Comparison of ENCODE assay signal across 16 cellular contexts in the genomic region with DNA sequence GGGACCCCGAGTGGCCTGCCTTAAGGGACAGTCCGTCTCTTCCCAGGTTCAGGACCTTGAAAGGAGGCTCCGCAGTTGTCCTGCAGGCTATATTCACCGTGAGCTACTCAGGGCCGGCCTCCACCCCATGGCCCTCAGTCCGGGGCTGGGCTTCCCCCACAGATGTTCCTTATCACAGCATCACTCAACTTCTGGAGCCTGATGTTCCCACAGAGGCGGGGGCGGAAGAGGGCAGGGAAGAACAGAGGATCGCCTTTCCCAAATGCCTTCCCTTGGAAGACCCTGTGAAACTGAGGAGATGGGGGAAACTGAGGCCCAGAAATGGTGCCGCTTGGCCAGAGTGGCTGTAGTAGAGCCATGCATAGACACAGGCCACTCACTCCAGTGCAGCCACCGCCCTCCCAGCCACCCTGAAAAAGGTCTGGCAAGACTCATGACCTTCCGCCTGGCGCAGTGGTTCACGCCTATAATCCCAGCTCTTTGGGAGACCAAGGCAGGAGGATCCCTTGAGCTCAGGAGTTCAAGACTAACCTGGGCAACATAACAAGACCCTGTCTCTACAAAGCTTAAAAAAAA. TPM values are rescaled to one million over a fixed set of nuclear protein-coding genes. Genes with fewer than 3 reads are reported as not detected.
DNase-seq lines count a peak whose midpoint lies in the region; ATAC-seq and TF ChIP-seq lines count a peak whose summit lies in the region.
"Had no signal": no experiment of that assay in that cellular context is flagged by ENCODE, and none has a peak within 500 bp of the region (broad histone marks: within the 10 kb centered on the region; RNA-seq: fewer than 3 reads in every experiment).

No MANE protein-coding gene starts in this region.

- no peak overlapping the region for H3K4me2 ChIP-seq in hepatocyte
- H3K4me2 ChIP-seq: KMS-11 had no signal

- H3K4me1 ChIP-seq in esophagus muscularis mucosa (peaks cover 0 to 15% (median 5%) of the 10 kb centered on the region in 4 donors), hepatocyte (ENCODE audit: insufficient read depth) (peaks cover 4% of the 10 kb centered on the region), upper lobe of left lung (peaks cover 0 to 7% (median 0%) of the 10 kb centered on the region in 4 donors)

- 75% methylated on average over 12 of the region's 14 CpGs for WGBS in esophagus muscularis mucosa
- WGBS in hepatocyte (ENCODE audit: low lambda C conversion rate, missing lambda C conversion rate): 82% methylated on average over 14 of the region's 14 CpGs
- 83 to 84% methylated on average over 14 of the region's 14 CpGs for WGBS in upper lobe of left lung, 2 donors

- no peaks in the 10 kb centered on the region for H4K20me1 ChIP-seq in hepatocyte (ENCODE audit: insufficient read depth, poor library complexity, severe bottlenecking)

- H3K4me3 ChIP-seq in esophagus muscularis mucosa (no peak overlapping the region), hepatocyte (no peak overlapping the region), upper lobe of left lung (no peak overlapping the region)
- H3K4me3 ChIP-seq: GM23248 had no signal

- TF ChIP-seq CTCF in esophagus muscularis mucosa (IDR thresholded peaks at IDR 0.05) (no peak), hepatocyte (IDR thresholded peaks at IDR 0.05; ENCODE audit: poor library complexity) (no peak), upper lobe of left lung (IDR thresholded peaks at IDR 0.05) (no peak)

- no peaks in the 10 kb centered on the region for H3K79me2 ChIP-seq in hepatocyte

- no peak for TF ChIP-seq POLR2A in esophagus muscularis mucosa (IDR thresholded peaks at IDR 0.05; ENCODE audit: low read depth)
- no peak for TF ChIP-seq POLR2A in upper lobe of left lung (IDR thresholded peaks at IDR 0.05)

- TF ChIP-seq EP300 in esophagus muscularis mucosa (IDR thresholded peaks at IDR 0.05) (no peak), upper lobe of left lung (IDR thresholded peaks at IDR 0.05) (peak in 2 of 4 donors; percentile 56 to 81)

- intact Hi-C loops in Right ventricle myocardium superior (cut with DNase I) (no loop called here), cardiac septum (cut with DNase I) (no loop called here), esophagus muscularis mucosa (cut with DNase I) (no loop called here)

- no peak overlapping the region for H3K27ac ChIP-seq in esophagus muscularis mucosa (replicated peaks in 1 of 4)
- H3K27ac ChIP-seq in hepatocyte: no peak overlapping the region
- H3K27ac ChIP-seq in upper lobe of left lung: peak overlapping the region in 3 of 4 donors; percentile 49 to 71 (median 64)
- H3K27ac ChIP-seq: GM23248, KMS-11 had no signal

- no peak overlapping the region for H2AFZ ChIP-seq in hepatocyte

- H3K9me2 ChIP-seq in hepatocyte (replicated peaks; ENCODE audit: insufficient read depth): no peaks in the 10 kb centered on the region

- no peaks in the 10 kb centered on the region for H3K36me3 ChIP-seq in esophagus muscularis mucosa
- H3K36me3 ChIP-seq in hepatocyte (replicated peaks; ENCODE audit: insufficient read depth, low read depth): no peaks in the 10 kb centered on the region
- H3K36me3 ChIP-seq in upper lobe of left lung: no peaks in the 10 kb centered on the region

- ATAC-seq in Right ventricle myocardium superior (ENCODE audit: poor library complexity): peak; percentile 19
- peak; percentile 9 to 44 for ATAC-seq in upper lobe of left lung (ENCODE audit: low FRiP score in 2 of 2)
- ATAC-seq in GM19397 (IDR thresholded peaks at IDR 0.05; ENCODE audit: unreplicated experiment): no peak

- H3K9me3 ChIP-seq in esophagus muscularis mucosa (no peaks in the 10 kb centered on the region), hepatocyte (ENCODE audit: low read depth) (no peaks in the 10 kb centered on the region), upper lobe of left lung (no peaks in the 10 kb centered on the region)

- peaks cover 0 to 13% (median 6%) of the 10 kb centered on the region in 4 donors for H3K27me3 ChIP-seq in esophagus muscularis mucosa
- no peaks in the 10 kb centered on the region for H3K27me3 ChIP-seq in hepatocyte
- H3K27me3 ChIP-seq in upper lobe of left lung: peaks cover 0 to 5% (median 0%) of the 10 kb centered on the region in 4 donors

- DNase-seq in Right ventricle myocardium superior: peak; percentile 34
- no peak for DNase-seq in cardiac septum (ENCODE audit: low spot score)
- peak; percentile 93 for DNase-seq in esophagus muscularis mucosa (ENCODE audit: extremely low spot score)
- DNase-seq in hepatocyte (ENCODE audit: low spot score): peak; percentile 41
- DNase-seq in upper lobe of left lung: no peak
- no peak for DNase-seq in germinal center (ENCODE audit: low spot score)
- no peak for DNase-seq in activated CD4-positive, alpha-beta T cell treated with anti-CD3 and anti-CD28 coated beads, Interleukin-2, amount 50 U/mL, for 1 hour
- DNase-seq: GF-D8, NCI-H1694, SIG-M5 had no signal

RNA-seq across cellular contexts. Expression of gene COX4I2, which starts 4.3 kb away (rescaled TPM):
- total RNA-seq in Right ventricle myocardium superior: 9.3 TPM
- total RNA-seq in cardiac septum: 11.3 TPM
- total RNA-seq in esophagus muscularis mucosa: 10 to 100 TPM in 1 of 4 donors, 1 to 10 TPM in 3; 2.1 to 14.2 (median 7.1) TPM
- 0.68 and 3.6 TPM in 2 replicates for total RNA-seq in hepatocyte
- 0.37 and 3.3 TPM in 2 replicates for polyA plus RNA-seq in hepatocyte
- 10 to 100 TPM in 4 of 6 donors, 1 to 10 TPM in 2; 1.9 to 24.3 (median 13.5) TPM for total RNA-seq in upper lobe of left lung
- total RNA-seq: CD4-positive, CD25-positive, alpha-beta regulatory T cell; GM23248; HFFc6; MCF 10A had no signal
- polyA plus RNA-seq: CD4-positive, CD25-positive, alpha-beta regulatory T cell; GM23248 had no signal

RNA-seq across cellular contexts. Expression of gene ID1, which starts 28.3 kb away (rescaled TPM):
- 89.5 TPM for total RNA-seq in Right ventricle myocardium superior
- total RNA-seq in cardiac septum: 163 TPM
- 100 to 1,000 TPM; 199 to 744 (median 532) TPM for total RNA-seq in esophagus muscularis mucosa
- total RNA-seq in hepatocyte: 616 and 651 TPM in 2 replicates
- 310 and 388 TPM in 2 replicates for polyA plus RNA-seq in hepatocyte
- total RNA-seq in upper lobe of left lung: 100 to 1,000 TPM; 226 to 911 (median 570) TPM

Comparison
In these comparisons a context has a peak if more than half of its experiments do, and no peak if none do; other contexts are left out.
1. DNase-seq: peak in Right ventricle myocardium superior (single experiment), esophagus muscularis mucosa (single experiment) and hepatocyte (single experiment); none in cardiac septum (single experiment), upper lobe of left lung (0 of 2), germinal center (single experiment) and activated CD4-positive, alpha-beta T cell treated with anti-CD3 and anti-CD28 coated beads, Interleukin-2, amount 50 U/mL, for 1 hour (single experiment).
2. H3K27ac ChIP-seq: peak in upper lobe of left lung (3 of 4); none in esophagus muscularis mucosa (0 of 4) and hepatocyte (single experiment).